In genomic region chr11:124760806-124761205, GRCh38 we compare ENCODE assay signal across 9 cellular contexts. TPM values are rescaled to one million over a fixed set of nuclear protein-coding genes. Genes with fewer than 3 reads are reported as not detected.
DNase-seq lines count a peak whose midpoint lies in the region; ATAC-seq and TF ChIP-seq lines count a peak whose summit lies in the region.
"Had no signal": no experiment of that assay in that cellular context is flagged by ENCODE, and none has a peak within 500 bp of the region (broad histone marks: within the 10 kb centered on the region; RNA-seq: fewer than 3 reads in every experiment).

No MANE protein-coding gene starts in this region.

- H3K36me3 ChIP-seq in left lung, result no peaks in the 10 kb centered on the region

- TF ChIP-seq CTCF in GM12875 (IDR thresholded peaks at IDR 0.05; ENCODE audit: borderline replicate concordance, insufficient read depth, low read depth, low read length) (no peak), left lung (IDR thresholded peaks at IDR 0.05) (no peak)

- no peaks in the 10 kb centered on the region for H3K36me3 Mint-ChIP-seq in activated T-helper 1 cell treated with anti-CD3 and anti-CD28 coated beads, Interleukin-12 subunit alpha, Interleukin-12 subunit beta, Interleukin-2, Interleukin-4 antibody, amounts not matched to agents 30 ng/mL and 10 ng/mL and 1 ng/mL, durations not matched to agents 14 hours and 24 hours and 36 hours (ENCODE audit: low read depth)
- no peaks in the 10 kb centered on the region for H3K36me3 Mint-ChIP-seq in stimulated activated memory B cell treated with anti-CD40 and anti-IgM and Interleukin-4, amounts not matched to agents 10 μg/mL and 1 μg/mL and 100 μg/mL, for 72 hours

- H3K27ac Mint-ChIP-seq in activated T-helper 1 cell treated with anti-CD3 and anti-CD28 coated beads, Interleukin-12 subunit alpha, Interleukin-12 subunit beta, Interleukin-2, Interleukin-4 antibody, amounts not matched to agents 30 ng/mL and 10 ng/mL and 1 ng/mL, durations not matched to agents 14 hours and 24 hours and 36 hours, result no peak overlapping the region
- no peak overlapping the region for H3K27ac Mint-ChIP-seq in stimulated activated memory B cell treated with anti-CD40 and anti-IgM and Interleukin-4, amounts not matched to agents 10 μg/mL and 1 μg/mL and 100 μg/mL, for 72 hours

- H3K4me3 Mint-ChIP-seq in activated T-helper 1 cell treated with anti-CD3 and anti-CD28 coated beads, Interleukin-12 subunit alpha, Interleukin-12 subunit beta, Interleukin-2, Interleukin-4 antibody, amounts not matched to agents 30 ng/mL and 10 ng/mL and 1 ng/mL, durations not matched to agents 14 hours and 24 hours and 36 hours, result peak overlapping the region; percentile 45
- H3K4me3 Mint-ChIP-seq in stimulated activated memory B cell treated with anti-CD40 and anti-IgM and Interleukin-4, amounts not matched to agents 10 μg/mL and 1 μg/mL and 100 μg/mL, for 72 hours, result peak overlapping the region; percentile 59

- H3K4me1 ChIP-seq in left lung, result peaks cover 9 to 61% of the 10 kb centered on the region in 2 donors

- H3K4me3 ChIP-seq in GM12875 (ENCODE audit: low read depth, low read length) (peak overlapping the region; percentile 68), left lung (peak overlapping the region; percentile 64 to 66)

- H3K4me1 Mint-ChIP-seq in activated T-helper 1 cell treated with anti-CD3 and anti-CD28 coated beads, Interleukin-12 subunit alpha, Interleukin-12 subunit beta, Interleukin-2, Interleukin-4 antibody, amounts not matched to agents 30 ng/mL and 10 ng/mL and 1 ng/mL, durations not matched to agents 14 hours and 24 hours and 36 hours (ENCODE audit: low read depth), result peaks cover 19% of the 10 kb centered on the region
- peaks cover 52% of the 10 kb centered on the region for H3K4me1 Mint-ChIP-seq in stimulated activated memory B cell treated with anti-CD40 and anti-IgM and Interleukin-4, amounts not matched to agents 10 μg/mL and 1 μg/mL and 100 μg/mL, for 72 hours

- H3K27me3 ChIP-seq in left lung, result peaks cover 33 to 70% of the 10 kb centered on the region in 2 donors

- H3K27ac ChIP-seq in left lung, result peak overlapping the region; percentile 86 to 89

- DNase-seq in activated T-helper 1 cell treated with anti-CD3 and anti-CD28 coated beads, Interleukin-12 subunit alpha, Interleukin-12 subunit beta, Interleukin-2, Interleukin-4 antibody, amounts not matched to agents 30 ng/mL and 10 ng/mL and 1 ng/mL, durations not matched to agents 14 hours and 24 hours and 36 hours (ENCODE audit: low spot score), result no peak
- DNase-seq in left lung, result no peak
- no peak for DNase-seq in HT-29 (ENCODE audit: low spot score)
- no peak for DNase-seq in NCI-H2081 treated with DMSO at 0.1 percent for 48 hours (lab: John Stamatoyannopoulos, UW)
- DNase-seq: NCI-H1930 had no signal

- ATAC-seq in left lung (no peak), HG03039 (IDR thresholded peaks at IDR 0.05; ENCODE audit: unreplicated experiment) (no peak), HG02885 (IDR thresholded peaks at IDR 0.05; ENCODE audit: poor library complexity, unreplicated experiment) (no peak)
- no peak for ATAC-seq in stimulated activated memory B cell treated with anti-CD40 and anti-IgM and Interleukin-4, amounts not matched to agents 10 μg/mL and 1 μg/mL and 100 μg/mL, for 72 hours

- H3K9me3 Mint-ChIP-seq in activated T-helper 1 cell treated with anti-CD3 and anti-CD28 coated beads, Interleukin-12 subunit alpha, Interleukin-12 subunit beta, Interleukin-2, Interleukin-4 antibody, amounts not matched to agents 30 ng/mL and 10 ng/mL and 1 ng/mL, durations not matched to agents 14 hours and 24 hours and 36 hours, result no peaks in the 10 kb centered on the region
- no peaks in the 10 kb centered on the region for H3K9me3 Mint-ChIP-seq in stimulated activated memory B cell treated with anti-CD40 and anti-IgM and Interleukin-4, amounts not matched to agents 10 μg/mL and 1 μg/mL and 100 μg/mL, for 72 hours

- intact Hi-C loops in activated T-helper 1 cell treated with anti-CD3 and anti-CD28 coated beads, Interleukin-12 subunit alpha, Interleukin-12 subunit beta, Interleukin-2, Interleukin-4 antibody, amounts not matched to agents 30 ng/mL and 10 ng/mL and 1 ng/mL, durations not matched to agents 14 hours and 24 hours and 36 hours (cut with micrococcal nuclease), result no loop called here
- intact Hi-C loops in left lung (cut with DNase I), result loop anchor here in 1 of 2 donors (5.0 kb wide), 1 partner anchor 89 kb away; the partner anchor contains the start of genes SIAE and SPA17

- H3K9me3 ChIP-seq in left lung, result no peaks in the 10 kb centered on the region

- peaks cover 52% of the 10 kb centered on the region for H3K27me3 Mint-ChIP-seq in activated T-helper 1 cell treated with anti-CD3 and anti-CD28 coated beads, Interleukin-12 subunit alpha, Interleukin-12 subunit beta, Interleukin-2, Interleukin-4 antibody, amounts not matched to agents 30 ng/mL and 10 ng/mL and 1 ng/mL, durations not matched to agents 14 hours and 24 hours and 36 hours (ENCODE audit: insufficient read depth)
- H3K27me3 Mint-ChIP-seq in stimulated activated memory B cell treated with anti-CD40 and anti-IgM and Interleukin-4, amounts not matched to agents 10 μg/mL and 1 μg/mL and 100 μg/mL, for 72 hours, result peaks cover 61% of the 10 kb centered on the region

RNA-seq across cellular contexts. Expression of gene ESAM, which starts 1.3 kb away (rescaled TPM):
- total RNA-seq in activated T-helper 1 cell treated with anti-CD3 and anti-CD28 coated beads, Interleukin-12 subunit alpha, Interleukin-12 subunit beta, Interleukin-2, Interleukin-4 antibody, amounts not matched to agents 30 ng/mL and 10 ng/mL and 1 ng/mL, durations not matched to agents 14 hours and 24 hours and 36 hours, result 0.52 and 0.64 TPM in 2 replicates
- total RNA-seq in left lung, result 100 to 1,000 TPM; 116 to 119 TPM
- 31.1 and 38.2 TPM in 2 replicates for total RNA-seq in HT-29 (2014; rRNA removed; shearing (Covaris generic))

RNA-seq across cellular contexts. Expression of gene VSIG2, which starts 8.8 kb away (rescaled TPM):
- not detected in 2 replicates for total RNA-seq in activated T-helper 1 cell treated with anti-CD3 and anti-CD28 coated beads, Interleukin-12 subunit alpha, Interleukin-12 subunit beta, Interleukin-2, Interleukin-4 antibody, amounts not matched to agents 30 ng/mL and 10 ng/mL and 1 ng/mL, durations not matched to agents 14 hours and 24 hours and 36 hours
- total RNA-seq in left lung, result 10 to 100 TPM; 16.0 to 35.6 TPM
- total RNA-seq in HT-29 (2014; rRNA removed; shearing (Covaris generic)), result 137 and 149 TPM in 2 replicates

RNA-seq across cellular contexts. Expression of gene NRGN, which starts 21.1 kb away (rescaled TPM):
- total RNA-seq in activated T-helper 1 cell treated with anti-CD3 and anti-CD28 coated beads, Interleukin-12 subunit alpha, Interleukin-12 subunit beta, Interleukin-2, Interleukin-4 antibody, amounts not matched to agents 30 ng/mL and 10 ng/mL and 1 ng/mL, durations not matched to agents 14 hours and 24 hours and 36 hours, result 3.9 and 6.1 TPM in 2 replicates
- total RNA-seq in left lung, result 10 to 100 TPM; 50.5 to 62.1 TPM
- total RNA-seq in HT-29 (2014; rRNA removed; shearing (Covaris generic)), result 9.9 and 12.4 TPM in 2 replicates

RNA-seq across cellular contexts. Expression of gene MSANTD2, which starts 39.4 kb away (rescaled TPM):
- total RNA-seq in activated T-helper 1 cell treated with anti-CD3 and anti-CD28 coated beads, Interleukin-12 subunit alpha, Interleukin-12 subunit beta, Interleukin-2, Interleukin-4 antibody, amounts not matched to agents 30 ng/mL and 10 ng/mL and 1 ng/mL, durations not matched to agents 14 hours and 24 hours and 36 hours, result 8.9 and 9.7 TPM in 2 replicates
- total RNA-seq in left lung, result 10 to 100 TPM in 1 of 2 donors, 1 to 10 TPM in 1; 9.4 to 12.2 TPM
- total RNA-seq in HT-29 (2014; rRNA removed; shearing (Covaris generic)), result 24.2 and 27.5 TPM in 2 replicates

Comparison
In these comparisons a context has a peak if more than half of its experiments do, and no peak if none do; other contexts are left out.
1. RNA of gene ESAM, which starts 1.3 kb away (total RNA-seq): 116 to 119 TPM in left lung and 31.1 to 38.2 TPM in HT-29; 0.52 to 0.64 TPM in activated T-helper 1 cell treated with anti-CD3 and anti-CD28 coated beads, Interleukin-12 subunit alpha, Interleukin-12 subunit beta, Interleukin-2, Interleukin-4 antibody, amounts not matched to agents 30 ng/mL and 10 ng/mL and 1 ng/mL, durations not matched to agents 14 hours and 24 hours and 36 hours; every median in the first group is over 10 times any median in the second.
2. RNA of gene VSIG2, which starts 8.8 kb away (total RNA-seq): 137 to 149 TPM in HT-29 and 16.0 to 35.6 TPM in left lung; not detected in activated T-helper 1 cell treated with anti-CD3 and anti-CD28 coated beads, Interleukin-12 subunit alpha, Interleukin-12 subunit beta, Interleukin-2, Interleukin-4 antibody, amounts not matched to agents 30 ng/mL and 10 ng/mL and 1 ng/mL, durations not matched to agents 14 hours and 24 hours and 36 hours; every median in the first group is over 10 times any median in the second.